8 cellular contexts compared by ENCODE assay signal in genomic region chr22:37284807-37285355, GRCh38. TPM values are rescaled to one million over a fixed set of nuclear protein-coding genes. Genes with fewer than 3 reads are reported as not detected.
A peak's percentile ranks its signal among the peaks of the same experiment; 100 is the strongest.
DNase-seq lines count a peak whose midpoint lies in the region; ATAC-seq and TF ChIP-seq lines count a peak whose summit lies in the region.

No MANE protein-coding gene starts in this region.

- no peaks in the 10 kb centered on the region for H3K27me3 ChIP-seq in mesendoderm (ENCODE audit: insufficient read depth, low read length, poor library complexity)

- no peak overlapping the region for H2BK15ac ChIP-seq in mesendoderm (replicated peaks; ENCODE audit: low read depth)

- no peak overlapping the region for H3K18ac ChIP-seq in mesendoderm (ENCODE audit: low read length)

- no peak overlapping the region for H2BK120ac ChIP-seq in mesendoderm (ENCODE audit: low read depth, low read length)

- no peaks in the 10 kb centered on the region for H3K27me3 Mint-ChIP-seq in activated naive CD4-positive, alpha-beta T cell treated with anti-CD3 and anti-CD28 coated beads, Interleukin-2, amount 10 ng/mL, durations not matched to agents 7 days and 5 days

- H3K4me3 ChIP-seq in mesendoderm (ENCODE audit: low read length) = no peak overlapping the region

- H3K4me1 ChIP-seq in mesendoderm (ENCODE audit: control insufficient read depth, low read depth, low read length) = no peaks in the 10 kb centered on the region

- TF ChIP-seq CTCF in GM10248 (IDR thresholded peaks at IDR 0.05; ENCODE audit: control extremely low read depth, extremely low read depth, low read depth, missing control alignments) = no peak

- no peak overlapping the region for H3K4ac ChIP-seq in mesendoderm (ENCODE audit: low read depth, low read length)

- H3K56ac ChIP-seq in mesendoderm (ENCODE audit: low read length) = peak overlapping the region; percentile 42

- no peak overlapping the region for H2AK5ac ChIP-seq in mesendoderm (ENCODE audit: low read length)

- H3K79me2 ChIP-seq in mesendoderm (ENCODE audit: control insufficient read depth, insufficient read depth, low read length) = no peaks in the 10 kb centered on the region

- no peaks in the 10 kb centered on the region for H3K9me3 Mint-ChIP-seq in activated naive CD4-positive, alpha-beta T cell treated with anti-CD3 and anti-CD28 coated beads, Interleukin-2, amount 10 ng/mL, durations not matched to agents 7 days and 5 days

- peak overlapping the region; percentile 85 for H3K4me3 Mint-ChIP-seq in activated naive CD4-positive, alpha-beta T cell treated with anti-CD3 and anti-CD28 coated beads, Interleukin-2, amount 10 ng/mL, durations not matched to agents 7 days and 5 days

- H3K36me3 ChIP-seq in mesendoderm (ENCODE audit: control insufficient read depth, insufficient read depth, low read length) = no peaks in the 10 kb centered on the region

- no CpG with 5 or more reads among the region's 14 CpGs for WGBS in mesendoderm (ENCODE audit: extremely low coverage, insufficient coverage, low lambda C conversion rate)

- no peak overlapping the region for H4K5ac ChIP-seq in mesendoderm (ENCODE audit: low read length)

- in situ Hi-C loops in ACHN (cut with HindIII; ENCODE audit: low pct_ligation_motif_present, low pct_unique_long_range_greater_than_20kb, low sequenced_read_pairs) = no loop called here

- H3K27ac Mint-ChIP-seq in activated naive CD4-positive, alpha-beta T cell treated with anti-CD3 and anti-CD28 coated beads, Interleukin-2, amount 10 ng/mL, durations not matched to agents 7 days and 5 days = peak overlapping the region; percentile 86

- CTCF ChIA-PET in GM10248 (lab: Yijun Ruan, JAX) = interaction anchor here (1.1 to 1.6 kb wide), 4 partner anchors 11 to 145 kb away, joined by 3 to 4 read pairs (median 4); no protein-coding TSS in a partner anchor
- CTCF ChIA-PET in activated naive CD4-positive, alpha-beta T cell treated with anti-CD3 and anti-CD28 coated beads, Interleukin-2, amount 10 ng/mL, durations not matched to agents 7 days and 5 days (lab: Charles Lee) = interaction anchor here (1.0 kb wide), 2 partner anchors 25 to 30 kb away, joined by 3 read pairs; no protein-coding TSS in a partner anchor

- no peak overlapping the region for H3K4me2 ChIP-seq in mesendoderm (ENCODE audit: low read length)

- H3K23ac ChIP-seq in mesendoderm (ENCODE audit: low read length) = no peak overlapping the region

- DNase-seq in GM10248 (ENCODE audit: extremely low spot score) (peak; percentile 68), NAMALWA (ENCODE audit: low spot score) (peak; percentile 87), mesendoderm (no peak), ACHN (no peak), dedifferentiated amniotic fluid mesenchymal stem cell (ENCODE audit: extremely low spot score) (no peak), NCI-H146 treated with DMSO at 0.1 percent for 48 hours (lab: John Stamatoyannopoulos, UW; ENCODE audit: unreplicated experiment) (no peak)
- DNase-seq in activated naive CD4-positive, alpha-beta T cell treated with anti-CD3 and anti-CD28 coated beads, Interleukin-2, amount 10 ng/mL, durations not matched to agents 7 days and 5 days = peak; percentile 70

- H4K8ac ChIP-seq in mesendoderm (ENCODE audit: low read depth, low read length) = no peak overlapping the region

- POLR2A ChIA-PET in GM10248 (lab: Yijun Ruan, JAX) = no interaction called here

- ATAC-seq in GM18520 (IDR thresholded peaks at IDR 0.05; ENCODE audit: unreplicated experiment) = no peak

- no peak overlapping the region for H3K27ac ChIP-seq in mesendoderm (ENCODE audit: low read depth, low read length)

- H3K9ac ChIP-seq in mesendoderm (ENCODE audit: low read length) = no peak overlapping the region

- peaks cover 70% of the 10 kb centered on the region for H3K4me1 Mint-ChIP-seq in activated naive CD4-positive, alpha-beta T cell treated with anti-CD3 and anti-CD28 coated beads, Interleukin-2, amount 10 ng/mL, durations not matched to agents 7 days and 5 days

- no peak overlapping the region for H2BK5ac ChIP-seq in mesendoderm (ENCODE audit: low read length)

- peaks cover 61% of the 10 kb centered on the region for H3K36me3 Mint-ChIP-seq in activated naive CD4-positive, alpha-beta T cell treated with anti-CD3 and anti-CD28 coated beads, Interleukin-2, amount 10 ng/mL, durations not matched to agents 7 days and 5 days

- H3K79me1 ChIP-seq in mesendoderm (ENCODE audit: low read length) = no peaks in the 10 kb centered on the region

RNA-seq across cellular contexts. Expression of gene CYTH4, which starts 2.6 kb away (rescaled TPM):
- not detected for polyA plus RNA-seq in mesendoderm (2013, experiment 1 of 2)
- not detected for polyA plus RNA-seq in mesendoderm (2013, experiment 2 of 2)

RNA-seq across cellular contexts. Expression of gene RAC2, which starts 40.8 kb away (rescaled TPM):
- polyA plus RNA-seq in mesendoderm (2013, experiment 1 of 2) = 4.6 TPM
- 4.7 TPM for polyA plus RNA-seq in mesendoderm (2013, experiment 2 of 2)

Comparison
In these comparisons a context has a peak if more than half of its experiments do, and no peak if none do; other contexts are left out.
1. DNase-seq: peak in GM10248 (single experiment), NAMALWA (single experiment) and activated naive CD4-positive, alpha-beta T cell treated with anti-CD3 and anti-CD28 coated beads, Interleukin-2, amount 10 ng/mL, durations not matched to agents 7 days and 5 days (single experiment); none in mesendoderm (single experiment), ACHN (single experiment), dedifferentiated amniotic fluid mesenchymal stem cell (single experiment) and NCI-H146 treated with DMSO at 0.1 percent for 48 hours (single experiment).